In genomic region chr9:126464694-126465441, GRCh38 we compare ENCODE assay signal across 22 cellular contexts.
"Had no signal": no experiment of that assay in that cellular context is flagged by ENCODE, and none has a peak within 500 bp of the region (broad histone marks: within the 10 kb centered on the region; RNA-seq: fewer than 3 reads in every experiment).

No MANE protein-coding gene starts in this region.

- ATAC-seq: body of pancreas, left lobe of liver had no signal

- H3K27ac Mint-ChIP-seq: activated CD4-positive, alpha-beta memory T cell treated with anti-CD3 and anti-CD28 coated beads, Interleukin-2, amount 10 ng/mL, durations not matched to agents 7 days and 5 days; neural progenitor cell had no signal

- H3K9me3 Mint-ChIP-seq: activated CD4-positive, alpha-beta memory T cell treated with anti-CD3 and anti-CD28 coated beads, Interleukin-2, amount 10 ng/mL, durations not matched to agents 7 days and 5 days; neural progenitor cell had no signal

- H3K27me3 Mint-ChIP-seq: activated naive CD8-positive, alpha-beta T cell treated with anti-CD3 and anti-CD28 coated beads, Interleukin-2, amount 10 ng/mL, durations not matched to agents 7 days and 5 days; progenitor cell of endocrine pancreas had no signal

- DNase-seq: activated CD4-positive, alpha-beta memory T cell treated with anti-CD3 and anti-CD28 coated beads, Interleukin-2, amount 10 ng/mL, durations not matched to agents 7 days and 5 days; activated CD4-positive, alpha-beta T cell treated with anti-CD3 and anti-CD28 coated beads for 4 hours; activated gamma-delta T cell treated with Interleukin-2 at 50 U/mL for 16 hours; activated naive CD8-positive, alpha-beta T cell treated with anti-CD3 and anti-CD28 coated beads, Interleukin-2, amount 10 ng/mL, durations not matched to agents 7 days and 5 days; amygdala; erythroblast; foreskin melanocyte; glutamatergic neuron; hypothalamus; kidney; stimulated activated CD4-positive, alpha-beta T cell treated with anti-CD3 and anti-CD28 coated beads, Interleukin-2, amount 100 ng/mL, for 24 hours; stimulated activated naive CD4-positive, alpha-beta T cell treated with Interleukin-2 at 50 U/mL for 16 hours; substantia nigra; SW 1271; T-helper 2 cell; uterus had no signal

- H3K4me2 ChIP-seq: neural progenitor cell had no signal

- H3K9ac ChIP-seq: neural progenitor cell had no signal

- H3K4me1 ChIP-seq: body of pancreas, uterus had no signal

- H3K27ac ChIP-seq: body of pancreas, neural progenitor cell, uterus had no signal

- H2AFZ ChIP-seq: neural progenitor cell had no signal

- H3K36me3 ChIP-seq: neural progenitor cell, uterus had no signal

- H3K27me3 ChIP-seq: body of pancreas, dorsolateral prefrontal cortex, neural progenitor cell, tibial nerve, uterus had no signal

- H3K4me3 Mint-ChIP-seq: activated CD4-positive, alpha-beta memory T cell treated with anti-CD3 and anti-CD28 coated beads, Interleukin-2, amount 10 ng/mL, durations not matched to agents 7 days and 5 days; activated naive CD8-positive, alpha-beta T cell treated with anti-CD3 and anti-CD28 coated beads, Interleukin-2, amount 10 ng/mL, durations not matched to agents 7 days and 5 days; neural progenitor cell had no signal

- H3K9me3 ChIP-seq: body of pancreas, tibial nerve, uterus had no signal

- H3K4me3 ChIP-seq: body of pancreas, dorsolateral prefrontal cortex, neural progenitor cell, tibial nerve, uterus had no signal
